In genomic region chr7:85021090-85021704, GRCh38 we compare ENCODE assay signal across 11 cellular contexts.
DNase-seq lines count a peak whose midpoint lies in the region; FAIRE-seq and TF ChIP-seq lines count a peak whose summit lies in the region.
"Had no signal": no experiment of that assay in that cellular context is flagged by ENCODE, and none has a peak within 500 bp of the region (broad histone marks: within the 10 kb centered on the region; RNA-seq: fewer than 3 reads in every experiment).

No MANE protein-coding gene starts in this region.

- CTCF ChIA-PET in AG04449 (lab: Yijun Ruan, JAX) = interaction anchor here (0.7 to 16.4 kb wide), 14 partner anchors 11 to 1086 kb away, joined by 3 to 613 read pairs (median 4); partner anchors contain the start of gene SEMA3A
- CTCF ChIA-PET in CD8-positive, alpha-beta memory T cell (lab: Charles Lee) = no interaction called here

- no peak for TF ChIP-seq EP300 in ovary (IDR thresholded peaks at IDR 0.05)

- H3K27ac Mint-ChIP-seq in CD8-positive, alpha-beta memory T cell = no peak overlapping the region

- 81 to 89% (median 87%) methylated on average over 4 of the region's 4 CpGs for WGBS in ovary, 3 donors

- TF ChIP-seq CTCF in AG04449 (IDR thresholded peaks at IDR 0.05; ENCODE audit: insufficient read depth, low read length, missing control alignments) = peak; percentile 36
- peak; percentile 18 for TF ChIP-seq CTCF in HFF-Myc (IDR thresholded peaks at IDR 0.05; ENCODE audit: low read depth, low read length, missing control alignments)
- TF ChIP-seq CTCF in kidney (IDR thresholded peaks at IDR 0.05; ENCODE audit: borderline replicate concordance, extremely low read depth, insufficient read depth) = no peak
- no peak for TF ChIP-seq CTCF in ovary (IDR thresholded peaks at IDR 0.05)

- DNase-seq in AG04449 (ENCODE audit: low read depth, low spot score) (no peak), HFF-Myc (ENCODE audit: extremely low read depth, low read depth) (no peak), kidney (no peak), G401 (ENCODE audit: low spot score) (no peak), ovary (no peak)
- DNase-seq in stimulated activated CD4-positive, alpha-beta T cell treated with anti-CD3 and anti-CD28 coated beads, Interleukin-15, amount 100 ng/mL, for 24 hours = no peak
- DNase-seq in CD8-positive, alpha-beta memory T cell = no peak
- DNase-seq: NCI-H2029 had no signal

- no peak overlapping the region for H3K4me3 ChIP-seq in AG04449 (ENCODE audit: low read depth, low read length)
- H3K4me3 ChIP-seq in HFF-Myc (replicated peaks; ENCODE audit: low read depth, low read length) = no peak overlapping the region
- no peak overlapping the region for H3K4me3 ChIP-seq in kidney (ENCODE audit: low read length in 2 of 2)
- no peak overlapping the region for H3K4me3 ChIP-seq in ovary
- no peak overlapping the region for H3K4me3 ChIP-seq in CD8-positive, alpha-beta memory T cell (ENCODE audit: low read length)
- H3K4me3 ChIP-seq: HAP-1, suprapubic skin had no signal

- intact Hi-C loops in kidney (cut with DNase I) = loop anchor here (10.0 kb wide), 1 partner anchor 1046 kb away; no protein-coding TSS in a partner anchor
- intact Hi-C loops in ovary (cut with DNase I) = loop anchor here in 2 of 4 donors (10.0 kb wide), 2 partner anchors 1046 to 1086 kb away; no protein-coding TSS in a partner anchor

- no peaks in the 10 kb centered on the region for H3K27me3 ChIP-seq in ovary
- no peaks in the 10 kb centered on the region for H3K27me3 ChIP-seq in CD8-positive, alpha-beta memory T cell (ENCODE audit: insufficient read depth, low read length, poor library complexity, severe bottlenecking)
- H3K27me3 ChIP-seq: suprapubic skin had no signal

- H3K4me1 ChIP-seq in kidney (ENCODE audit: control insufficient read depth in 1 of 2, insufficient read depth in 1 of 2, low read depth in 1 of 2, low read length in 2 of 2) (no peaks in the 10 kb centered on the region), ovary (ENCODE audit: insufficient read depth) (no peaks in the 10 kb centered on the region)
- no peaks in the 10 kb centered on the region for H3K4me1 ChIP-seq in CD8-positive, alpha-beta memory T cell (ENCODE audit: insufficient read depth, low read length)
- H3K4me1 ChIP-seq: suprapubic skin had no signal

- H3K9me3 ChIP-seq in kidney (ENCODE audit: control insufficient read depth in 1 of 2, low read length in 2 of 2) (no peaks in the 10 kb centered on the region), ovary (no peaks in the 10 kb centered on the region)
- no peaks in the 10 kb centered on the region for H3K9me3 ChIP-seq in CD8-positive, alpha-beta memory T cell (ENCODE audit: low read length)
- H3K9me3 ChIP-seq: HAP-1, suprapubic skin had no signal

- H3K27ac ChIP-seq in kidney (ENCODE audit: low read depth in 2 of 2, low read length in 2 of 2) (no peak overlapping the region), ovary (no peak overlapping the region)
- H3K27ac ChIP-seq in CD8-positive, alpha-beta memory T cell (ENCODE audit: low read depth, low read length) = no peak overlapping the region
- H3K27ac ChIP-seq: suprapubic skin had no signal

- POLR2A ChIA-PET in AG04449 (lab: Yijun Ruan, JAX) = no interaction called here
- POLR2A ChIA-PET in CD8-positive, alpha-beta memory T cell (lab: Charles Lee) = no interaction called here

- peaks cover 0 to 6% (median 3%) of the 10 kb centered on the region in 5 donors for H3K9me3 Mint-ChIP-seq in CD8-positive, alpha-beta memory T cell

- H3K9ac ChIP-seq in kidney (ENCODE audit: low read length in 2 of 2) = no peak overlapping the region

- H3K27me3 Mint-ChIP-seq in CD8-positive, alpha-beta memory T cell = no peaks in the 10 kb centered on the region

- no peak for TF ChIP-seq POLR2A in ovary (IDR thresholded peaks at IDR 0.05)

- in situ Hi-C loops in G401 (cut with HindIII; ENCODE audit: low sequenced_read_pairs) = no loop called here

- no peak overlapping the region for H3K4me3 Mint-ChIP-seq in CD8-positive, alpha-beta memory T cell

- no peaks in the 10 kb centered on the region for H3K4me1 Mint-ChIP-seq in CD8-positive, alpha-beta memory T cell

- no peaks in the 10 kb centered on the region for H3K36me3 ChIP-seq in kidney (ENCODE audit: control insufficient read depth in 1 of 2, insufficient read depth in 2 of 2, low read length in 2 of 2)
- H3K36me3 ChIP-seq in ovary = no peaks in the 10 kb centered on the region
- no peaks in the 10 kb centered on the region for H3K36me3 ChIP-seq in CD8-positive, alpha-beta memory T cell (ENCODE audit: insufficient read depth, low read length)
- H3K36me3 ChIP-seq: HAP-1, suprapubic skin had no signal

- FAIRE-seq in TTC549 (lab: Jason Lieb, UNC) (peak; percentile 20), kidney (lab: Jason Lieb, UNC) (peak; percentile 86)

- no peaks in the 10 kb centered on the region for H3K36me3 Mint-ChIP-seq in CD8-positive, alpha-beta memory T cell

Comparison
In these comparisons a context has a peak if more than half of its experiments do, and no peak if none do; other contexts are left out.
1. CTCF ChIP-seq: peak in AG04449 (single experiment) and HFF-Myc (single experiment); none in kidney (single experiment) and ovary (0 of 3).